In genomic region chr2:123086613-123087012, GRCh38 we compare ENCODE assay signal across 20 cellular contexts.
"Had no signal": no experiment of that assay in that cellular context is flagged by ENCODE, and none has a peak within 500 bp of the region (broad histone marks: within the 10 kb centered on the region; RNA-seq: fewer than 3 reads in every experiment).

No MANE protein-coding gene starts in this region.

- H3K9ac ChIP-seq: parathyroid adenoma had no signal

- H3K27ac ChIP-seq: esophagus squamous epithelium, gastroesophageal sphincter, parathyroid adenoma, prostate gland, suprapubic skin, thyroid gland, upper lobe of left lung, uterus had no signal

- H3K9me3 ChIP-seq: esophagus squamous epithelium, gastroesophageal sphincter, prostate gland, suprapubic skin, thyroid gland, upper lobe of left lung, uterus had no signal

- H3K36me3 ChIP-seq: esophagus squamous epithelium, gastroesophageal sphincter, prostate gland, suprapubic skin, thyroid gland, upper lobe of left lung, uterus had no signal

- H3K4me3 ChIP-seq: esophagus squamous epithelium, gastroesophageal sphincter, lung, prostate gland, suprapubic skin, thyroid gland, upper lobe of left lung, uterus had no signal

- H2AFZ ChIP-seq: parathyroid adenoma had no signal

- DNase-seq: dermis blood vessel endothelial cell; esophagus squamous epithelium; foreskin fibroblast; glutamatergic neuron; islet precursor cell; left ventricle myocardium superior; mesenchymal stem cell; naive B cell; stimulated activated CD4-positive, alpha-beta T cell treated with anti-CD3 and anti-CD28 coated beads, Interleukin-4, amount 100 ng/mL, for 1 hour; stimulated activated CD8-positive, alpha-beta memory T cell treated with anti-CD3 and anti-CD28 coated beads, Interleukin-4, amount 100 ng/mL, for 48 hours; stimulated activated naive CD8-positive, alpha-beta T cell treated with anti-CD3 and anti-CD28 coated beads, Interleukin-15, Interleukin-2, amounts not matched to agents 100 U/mL and 50 U/mL, for 24 hours; thyroid gland; upper lobe of left lung; uterus had no signal

- H3K27me3 ChIP-seq: esophagus squamous epithelium, gastroesophageal sphincter, suprapubic skin, thyroid gland, upper lobe of left lung, uterus had no signal

- H3K4me1 ChIP-seq: esophagus squamous epithelium, gastroesophageal sphincter, parathyroid adenoma, prostate gland, suprapubic skin, thyroid gland, upper lobe of left lung, uterus had no signal

- H3K79me2 ChIP-seq: parathyroid adenoma had no signal

- ATAC-seq: gastroesophageal sphincter; left ventricle myocardium superior; stimulated activated effector memory CD8-positive, alpha-beta T cell treated with anti-CD3 and anti-CD28 coated beads, Interleukin-12 subunit alpha, Interleukin-12 subunit beta, amount 100 ng/mL, for 72 hours; stimulated activated naive CD8-positive, alpha-beta T cell treated with anti-CD3 and anti-CD28 coated beads, Interleukin-15, Interleukin-2, amounts not matched to agents 100 U/mL and 50 U/mL, for 24 hours had no signal
